Comparison of ENCODE assay signal across 15 cellular contexts in genomic region chr2:10533811-10534321, GRCh38.
DNase-seq lines count a peak whose midpoint lies in the region; ATAC-seq and TF ChIP-seq lines count a peak whose summit lies in the region.
"Had no signal": no experiment of that assay in that cellular context is flagged by ENCODE, and none has a peak within 500 bp of the region (broad histone marks: within the 10 kb centered on the region; RNA-seq: fewer than 3 reads in every experiment).

No MANE protein-coding gene starts in this region.

- 78 to 85% methylated on average over 9 of the region's 9 CpGs for WGBS in sigmoid colon, 2 donors

- DNase-seq in activated T-cell treated with anti-CD3 and anti-CD28 coated beads, Interleukin-2, amount 50 U/mL, for 24 hours: peak; percentile 14
- no peak for DNase-seq in activated T-cell treated with anti-CD3 and anti-CD28 coated beads, Interleukin-2, amount 50 U/mL, for 72 hours
- DNase-seq in OCI-M1 (lab: John Stamatoyannopoulos, UW) (peak; percentile 14), epithelial cell of proximal tubule (ENCODE audit: low read depth) (peak; percentile 39), sigmoid colon (peak; percentile 56), SHP77 treated with DMSO at 0.1 percent for 48 hours (lab: John Stamatoyannopoulos, UW) (no peak), GM19240 (ENCODE audit: insufficient read length, low spot score) (no peak)
- DNase-seq: activated naive CD4-positive, alpha-beta T cell treated with anti-CD3 and anti-CD28 coated beads, Interleukin-2, amount 50 U/mL, for 16 hours; GF-D8; NCI-H526; pancreas had no signal

- no peaks in the 10 kb centered on the region for H3K9me3 ChIP-seq in sigmoid colon
- H3K9me3 ChIP-seq: pancreas, SJSA1, thoracic aorta had no signal

- TF ChIP-seq CTCF in epithelial cell of proximal tubule (conservative IDR thresholded peaks at IDR 0.05; ENCODE audit: low read depth, low read length): no peak
- TF ChIP-seq CTCF in sigmoid colon (IDR thresholded peaks at IDR 0.05): no peak

- H3K4me1 ChIP-seq in sigmoid colon: no peaks in the 10 kb centered on the region
- H3K4me1 ChIP-seq: pancreas had no signal

- no peaks in the 10 kb centered on the region for H3K36me3 ChIP-seq in sigmoid colon
- H3K36me3 ChIP-seq: pancreas, SJSA1, thoracic aorta had no signal

- no peak overlapping the region for H3K4me3 Mint-ChIP-seq in activated T-cell treated with anti-CD3 and anti-CD28 coated beads, Interleukin-2, amount 50 U/mL, for 24 hours
- H3K4me3 Mint-ChIP-seq in activated T-cell treated with anti-CD3 and anti-CD28 coated beads, Interleukin-2, amount 50 U/mL, for 72 hours: no peak overlapping the region

- peaks cover 8% of the 10 kb centered on the region for H3K27me3 Mint-ChIP-seq in activated T-cell treated with anti-CD3 and anti-CD28 coated beads, Interleukin-2, amount 50 U/mL, for 24 hours
- H3K27me3 Mint-ChIP-seq in activated T-cell treated with anti-CD3 and anti-CD28 coated beads, Interleukin-2, amount 50 U/mL, for 72 hours (ENCODE audit: low read depth): peaks cover 6% of the 10 kb centered on the region

- no peak for TF ChIP-seq POLR2A in sigmoid colon (IDR thresholded peaks at IDR 0.05)

- TF ChIP-seq EP300 in sigmoid colon (IDR thresholded peaks at IDR 0.05): no peak

- H3K4me3 ChIP-seq in epithelial cell of proximal tubule (ENCODE audit: low read depth, low read length) (no peak overlapping the region), sigmoid colon (no peak overlapping the region)
- H3K4me3 ChIP-seq: pancreas, SJSA1, thoracic aorta had no signal

- H3K27me3 ChIP-seq in sigmoid colon: no peaks in the 10 kb centered on the region
- H3K27me3 ChIP-seq: pancreas, SJSA1 had no signal

- intact Hi-C loops in sigmoid colon (cut with DNase I): no loop called here

- H3K27ac Mint-ChIP-seq in activated T-cell treated with anti-CD3 and anti-CD28 coated beads, Interleukin-2, amount 50 U/mL, for 24 hours: no peak overlapping the region
- H3K27ac Mint-ChIP-seq in activated T-cell treated with anti-CD3 and anti-CD28 coated beads, Interleukin-2, amount 50 U/mL, for 72 hours: no peak overlapping the region

- H3K36me3 Mint-ChIP-seq in activated T-cell treated with anti-CD3 and anti-CD28 coated beads, Interleukin-2, amount 50 U/mL, for 24 hours (ENCODE audit: low read depth): no peaks in the 10 kb centered on the region
- no peaks in the 10 kb centered on the region for H3K36me3 Mint-ChIP-seq in activated T-cell treated with anti-CD3 and anti-CD28 coated beads, Interleukin-2, amount 50 U/mL, for 72 hours (ENCODE audit: insufficient read depth in 2 of 2)

- ATAC-seq in activated T-cell treated with anti-CD3 and anti-CD28 coated beads, Interleukin-2, amount 50 U/mL, for 72 hours (replicated peaks in 1 of 2): no peak
- no peak for ATAC-seq in HG02678 (IDR thresholded peaks at IDR 0.05; ENCODE audit: unreplicated experiment)
- ATAC-seq: HCT116, pancreas had no signal

- H3K9me3 Mint-ChIP-seq in activated T-cell treated with anti-CD3 and anti-CD28 coated beads, Interleukin-2, amount 50 U/mL, for 24 hours: no peaks in the 10 kb centered on the region
- peaks cover 0 to 3% of the 10 kb centered on the region in 2 donors for H3K9me3 Mint-ChIP-seq in activated T-cell treated with anti-CD3 and anti-CD28 coated beads, Interleukin-2, amount 50 U/mL, for 72 hours

- peaks cover 19% of the 10 kb centered on the region for H3K4me1 Mint-ChIP-seq in activated T-cell treated with anti-CD3 and anti-CD28 coated beads, Interleukin-2, amount 50 U/mL, for 24 hours (ENCODE audit: low read depth)
- peaks cover 20% of the 10 kb centered on the region for H3K4me1 Mint-ChIP-seq in activated T-cell treated with anti-CD3 and anti-CD28 coated beads, Interleukin-2, amount 50 U/mL, for 72 hours (ENCODE audit: low read depth)

- H3K27ac ChIP-seq in sigmoid colon: no peak overlapping the region
- H3K27ac ChIP-seq: pancreas, thoracic aorta had no signal

Comparison
In these comparisons a context has a peak if more than half of its experiments do, and no peak if none do; other contexts are left out.
1. DNase-seq: peak in activated T-cell treated with anti-CD3 and anti-CD28 coated beads, Interleukin-2, amount 50 U/mL, for 24 hours (single experiment), OCI-M1 (single experiment), epithelial cell of proximal tubule (single experiment) and sigmoid colon (single experiment); none in activated T-cell treated with anti-CD3 and anti-CD28 coated beads, Interleukin-2, amount 50 U/mL, for 72 hours (0 of 2), SHP77 treated with DMSO at 0.1 percent for 48 hours (single experiment) and GM19240 (single experiment).